Comparison of ENCODE assay signal across 18 cellular contexts in genomic region chr4:18698119-18698883, GRCh38.
A peak's percentile ranks its signal among the peaks of the same experiment; 100 is the strongest.
DNase-seq lines count a peak whose midpoint lies in the region; ATAC-seq, FAIRE-seq and TF ChIP-seq lines count a peak whose summit lies in the region.
"Had no signal": no experiment of that assay in that cellular context is flagged by ENCODE, and none has a peak within 500 bp of the region (broad histone marks: within the 10 kb centered on the region; RNA-seq: fewer than 3 reads in every experiment).

No MANE protein-coding gene starts in this region.

- H3K36me3 ChIP-seq in GM12878 (ENCODE audit: control insufficient read depth in 2 of 2, insufficient read depth in 2 of 2, low read length in 1 of 2) = no peaks in the 10 kb centered on the region
- no peaks in the 10 kb centered on the region for H3K36me3 ChIP-seq in body of pancreas (replicated peaks in 1 of 2; ENCODE audit: insufficient read depth in 1 of 2, low read depth in 2 of 2)
- H3K36me3 ChIP-seq: SJCRH30 had no signal

- no TSS peak for BruUV-seq in GM12878 (replicated peaks; lab: Mats Ljungman, UMichigan)

- no peak overlapping the region for H3K9ac ChIP-seq in GM12878 (ENCODE audit: control insufficient read depth, insufficient read depth, low read length)

- ATAC-seq in GM19324 (IDR thresholded peaks at IDR 0.05; ENCODE audit: low FRiP score, unreplicated experiment) = peak; percentile 69
- peak; percentile 51 for ATAC-seq in HG03280 (IDR thresholded peaks at IDR 0.05; ENCODE audit: unreplicated experiment)
- peak; percentile 74 for ATAC-seq in GM12878
- no peak for ATAC-seq in body of pancreas
- ATAC-seq: HCT116 had no signal

- no peak for FAIRE-seq in GM12878 (lab: Jason Lieb, UNC)
- FAIRE-seq: D721Med had no signal

- no peaks in the 10 kb centered on the region for H4K20me1 ChIP-seq in GM12878 (ENCODE audit: control insufficient read depth, insufficient read depth)

- H3K27me3 ChIP-seq in GM12878 (replicated peaks in 1 of 2; ENCODE audit: control insufficient read depth in 2 of 2, insufficient read depth in 2 of 2, low read length in 1 of 2) (no peaks in the 10 kb centered on the region), body of pancreas (no peaks in the 10 kb centered on the region)
- H3K27me3 ChIP-seq: SJCRH30 had no signal

- POLR2A ChIA-PET in GM12878 (lab: Charles Lee) = no interaction called here

- no peaks in the 10 kb centered on the region for H3K79me2 ChIP-seq in GM12878 (ENCODE audit: control insufficient read depth, insufficient read depth, low read length)

- H3K4me3 ChIP-seq in GM12878 (no peak overlapping the region), body of pancreas (no peak overlapping the region)
- H3K4me3 ChIP-seq: SJCRH30 had no signal

- CTCF ChIA-PET in GM12878 (lab: Yijun Ruan, JAX) = no interaction called here

- TF ChIP-seq RAD21 in GM12878 (IDR thresholded peaks at IDR 0.05; ENCODE audit: insufficient read depth, low read depth, low read length) = no peak

- TF ChIP-seq CTCF in GM12878 (IDR thresholded peaks at IDR 0.05 in 2 of 3, conservative IDR thresholded peaks at IDR 0.05 in 1 of 3; ENCODE audit: control insufficient read depth in 2 of 3, extremely low read depth in 1 of 3, insufficient read depth in 1 of 3, low read depth in 3 of 3, low read length in 3 of 3) (no peak), body of pancreas (IDR thresholded peaks at IDR 0.05) (no peak)

- 14% methylated on average over 10 of the region's 10 CpGs for WGBS in GM12878 (ENCODE audit: insufficient coverage, insufficient replicate concordance, low lambda C conversion rate, missing lambda C conversion rate)
- 23 to 32% methylated on average over 10 of the region's 10 CpGs for WGBS in body of pancreas, 2 donors

- no peak for DNase-seq in GM12878 (ENCODE audit: low read depth, low spot score)
- DNase-seq in HUDEP-2 (lab: John Stamatoyannopoulos, UW; ENCODE audit: unreplicated experiment in 76 of 76) = no peak
- no peak for DNase-seq in hypothalamus (lab: John Stamatoyannopoulos, UW)
- no peak for DNase-seq in UCSD-AML1 (lab: John Stamatoyannopoulos, UW; ENCODE audit: unreplicated experiment)
- DNase-seq in body of pancreas = no peak
- DNase-seq: AML-193, DMS79 treated with DMSO at 0.1 percent for 48 hours, KG1, NCI-H1417, NCI-H187, NCI-H345, NCI-H524 treated with DMSO at 0.1 percent for 48 hours, SJCRH30 had no signal

- intact Hi-C loops in GM12878 (cut with micrococcal nuclease; ENCODE audit: unreplicated experiment) (loop anchor here (10.0 kb wide), 1 partner anchor 516 kb away; no protein-coding TSS in a partner anchor), body of pancreas (cut with DNase I) (no loop called here)

- RAD21 ChIA-PET in GM12878 (lab: Charles Lee; ENCODE audit: unreplicated experiment) = no interaction called here

- H3K27ac ChIP-seq in GM12878 (ENCODE audit: control insufficient read depth, insufficient read depth) (peak overlapping the region; percentile 42), body of pancreas (no peak overlapping the region)
- H3K27ac ChIP-seq: C4-2B, SJCRH30 had no signal

- H3K4me1 ChIP-seq in GM12878 (ENCODE audit: control insufficient read depth, insufficient read depth, low read length) (no peaks in the 10 kb centered on the region), body of pancreas (no peaks in the 10 kb centered on the region)
- H3K4me1 ChIP-seq: SJCRH30 had no signal

- no peak for TF ChIP-seq EP300 in GM12878 (IDR thresholded peaks at IDR 0.05; ENCODE audit: borderline replicate concordance in 1 of 2, control insufficient read depth in 1 of 2, low read depth in 2 of 2, low read length in 2 of 2)

- no peak overlapping the region for H3K4me2 ChIP-seq in GM12878 (ENCODE audit: control insufficient read depth, insufficient read depth)

- in situ Hi-C loops in GM12878 (cut with MboI) = loop anchor here (25.0 kb wide), 2 partner anchors 1539 to 1714 kb away; no protein-coding TSS in a partner anchor

- no peak for TF ChIP-seq POLR2A in GM12878 (IDR thresholded peaks at IDR 0.05; ENCODE audit: low read depth, low read length)
- no peak for TF ChIP-seq POLR2A in body of pancreas (IDR thresholded peaks at IDR 0.05)

- H2AFZ ChIP-seq in GM12878 (ENCODE audit: control insufficient read depth, low read depth, low read length) = no peak overlapping the region

- SMC1A ChIA-PET in GM12878 (lab: Charles Lee; ENCODE audit: uncharacterized antibody, unreplicated experiment) = no interaction called here

- H3K9me3 ChIP-seq in GM12878 (replicated peaks; ENCODE audit: control insufficient read depth, insufficient read depth, low read length) (no peaks in the 10 kb centered on the region), body of pancreas (no peaks in the 10 kb centered on the region)
- H3K9me3 ChIP-seq: SJCRH30 had no signal

TF ChIP-seq in GM12878, 131 proteins besides CTCF, POLR2A, EP300 and RAD21:
- TF ChIP-seq SPI1 (IDR thresholded peaks at IDR 0.05; ENCODE audit: borderline replicate concordance, insufficient read depth, low read depth, low read length) (peak; percentile 47; the same call in 1 of the 2 replicates), RB1 (IDR thresholded peaks at IDR 0.05; ENCODE audit: borderline replicate concordance) (no peak)
